Comparison of ENCODE assay signal across 1 cellular context in genomic region chr5:68821056-68821455, GRCh38.
TF ChIP-seq lines count a peak whose summit lies in the region.

No MANE protein-coding gene starts in this region.

TF ChIP-seq in H1, 55 proteins besides CTCF, POLR2A, EP300 and RAD21 (continued from another document):
- TF ChIP-seq, protein P1, sequence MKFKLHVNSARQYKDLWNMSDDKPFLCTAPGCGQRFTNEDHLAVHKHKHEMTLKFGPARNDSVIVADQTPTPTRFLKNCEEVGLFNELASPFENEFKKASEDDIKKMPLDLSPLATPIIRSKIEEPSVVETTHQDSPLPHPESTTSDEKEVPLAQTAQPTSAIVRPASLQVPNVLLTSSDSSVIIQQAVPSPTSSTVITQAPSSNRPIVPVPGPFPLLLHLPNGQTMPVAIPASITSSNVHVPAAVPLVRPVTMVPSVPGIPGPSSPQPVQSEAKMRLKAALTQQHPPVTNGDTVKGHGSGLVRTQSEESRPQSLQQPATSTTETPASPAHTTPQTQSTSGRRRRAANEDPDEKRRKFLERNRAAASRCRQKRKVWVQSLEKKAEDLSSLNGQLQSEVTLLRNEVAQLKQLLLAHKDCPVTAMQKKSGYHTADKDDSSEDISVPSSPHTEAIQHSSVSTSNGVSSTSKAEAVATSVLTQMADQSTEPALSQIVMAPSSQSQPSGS (IDR thresholded peaks at IDR 0.05; ENCODE audit: low read length): no peak
- TF ChIP-seq E2F6 (IDR thresholded peaks at IDR 0.05) (no peak), ZNF274 (IDR thresholded peaks at IDR 0.05; ENCODE audit: borderline replicate concordance, extremely low read depth, low read length) (no peak)
